In genomic region chrX:114532093-114532805, GRCh38 we compare ENCODE assay signal across 15 cellular contexts. TPM values are rescaled to one million over a fixed set of nuclear protein-coding genes. Genes with fewer than 3 reads are reported as not detected.
"Had no signal": no experiment of that assay in that cellular context is flagged by ENCODE, and none has a peak within 500 bp of the region (broad histone marks: within the 10 kb centered on the region; RNA-seq: fewer than 3 reads in every experiment).

No MANE protein-coding gene starts in this region.

- H3K27me3 Mint-ChIP-seq: activated CD4-positive, alpha-beta memory T cell treated with anti-CD3 and anti-CD28 coated beads for 36 hours; activated naive CD8-positive, alpha-beta T cell; T-cell; type B pancreatic cell had no signal

- H3K36me3 Mint-ChIP-seq: activated CD4-positive, alpha-beta memory T cell treated with anti-CD3 and anti-CD28 coated beads for 36 hours; activated naive CD8-positive, alpha-beta T cell; T-cell; type B pancreatic cell had no signal

- H3K36me3 ChIP-seq: cardiac muscle cell, suprapubic skin had no signal

- H3K9me3 Mint-ChIP-seq: activated CD4-positive, alpha-beta memory T cell treated with anti-CD3 and anti-CD28 coated beads for 36 hours; T-cell; type B pancreatic cell had no signal

- ATAC-seq: left colon; stimulated activated naive CD8-positive, alpha-beta T cell treated with anti-CD3 and anti-CD28 coated beads, Interleukin-15, Interleukin-2, amounts not matched to agents 100 U/mL and 50 U/mL, for 24 hours; T-cell had no signal

- DNase-seq: activated CD4-positive, alpha-beta memory T cell treated with anti-CD3 and anti-CD28 coated beads for 36 hours; activated gamma-delta T cell; activated T-cell treated with anti-CD3 and anti-CD28 coated beads, Interleukin-2, amount 50 U/mL, for 48 hours; left colon; stimulated activated CD4-positive, alpha-beta T cell treated with anti-CD3 and anti-CD28 coated beads, Interleukin-4, amount 100 ng/mL, for 1 hour; stimulated activated CD8-positive, alpha-beta memory T cell treated with anti-CD3 and anti-CD28 coated beads, Interleukin-4, amount 100 ng/mL, for 48 hours; stimulated activated naive CD8-positive, alpha-beta T cell treated with anti-CD3 and anti-CD28 coated beads, Interleukin-15, Interleukin-2, amounts not matched to agents 100 U/mL and 50 U/mL, for 24 hours; T-cell; T1000 had no signal

- H3K9me3 ChIP-seq: suprapubic skin had no signal

- H3K4me3 Mint-ChIP-seq: activated CD4-positive, alpha-beta memory T cell treated with anti-CD3 and anti-CD28 coated beads for 36 hours; activated naive CD8-positive, alpha-beta T cell; T-cell; type B pancreatic cell had no signal

- H3K4me1 ChIP-seq: suprapubic skin had no signal

- H3K27ac ChIP-seq: cardiac muscle cell, suprapubic skin, VCaP had no signal

- H3K27ac Mint-ChIP-seq: activated CD4-positive, alpha-beta memory T cell treated with anti-CD3 and anti-CD28 coated beads for 36 hours; activated naive CD8-positive, alpha-beta T cell; T-cell; type B pancreatic cell had no signal

- H3K4me1 Mint-ChIP-seq: T-cell had no signal

- H3K4me3 ChIP-seq: cardiac muscle cell, suprapubic skin had no signal

- H3K27me3 ChIP-seq: cardiac muscle cell, suprapubic skin had no signal

RNA-seq across cellular contexts. Expression of gene HTR2C, which starts 51.6 kb away (rescaled TPM):
- total RNA-seq: activated CD4-positive, alpha-beta memory T cell treated with anti-CD3 and anti-CD28 coated beads for 36 hours; left colon; osteocyte; suprapubic skin; T-cell had no signal
- polyA plus RNA-seq: cardiac muscle cell had no signal
